8 cellular contexts compared by ENCODE assay signal in genomic region chr3:131381445-131382291, GRCh38.
A peak's percentile ranks its signal among the peaks of the same experiment; 100 is the strongest.
DNase-seq lines count a peak whose midpoint lies in the region; ATAC-seq and FAIRE-seq lines count a peak whose summit lies in the region.

Gene NUDT16, plus strand, starts transcription at chr3:131381774. Its CDS starts 31 bp downstream, at chr3:131381805.

- peak; percentile 98 for ATAC-seq in GM18909 (IDR thresholded peaks at IDR 0.05; ENCODE audit: poor library complexity, unreplicated experiment)
- ATAC-seq in HG03159 (IDR thresholded peaks at IDR 0.05; ENCODE audit: unreplicated experiment), result peak; percentile 99

- peak; percentile 99 for DNase-seq in AG08395 (ENCODE audit: low spot score)
- DNase-seq in NCI-H446 (lab: John Stamatoyannopoulos, UW), result peak; percentile 91 to 98
- peak; percentile 99 for DNase-seq in activated CD4-positive, CD25-positive, alpha-beta regulatory T cell treated with anti-CD3 and anti-CD28 coated beads, Interleukin-2, amount 50 U/mL, for 72 hours
- peak; percentile 96 to 98 for DNase-seq in cerebellar nuclear complex (lab: John Stamatoyannopoulos, UW)
- DNase-seq in stimulated activated CD4-positive, alpha-beta T cell treated with anti-CD3 and anti-CD28 coated beads, Interleukin-12 subunit alpha, Interleukin-12 subunit beta, amount 100 ng/mL, for 24 hours (ENCODE audit: low read depth in 2 of 2), result peak; percentile 87 to 97

- peak; percentile 88 for FAIRE-seq in islet of Langerhans (lab: Jason Lieb, UNC)

Comparison
In these comparisons a context has a peak if more than half of its experiments do, and no peak if none do; other contexts are left out.
1. Peak in every context shown above with its lines: DNase-seq and ATAC-seq.